In the genomic region with DNA sequence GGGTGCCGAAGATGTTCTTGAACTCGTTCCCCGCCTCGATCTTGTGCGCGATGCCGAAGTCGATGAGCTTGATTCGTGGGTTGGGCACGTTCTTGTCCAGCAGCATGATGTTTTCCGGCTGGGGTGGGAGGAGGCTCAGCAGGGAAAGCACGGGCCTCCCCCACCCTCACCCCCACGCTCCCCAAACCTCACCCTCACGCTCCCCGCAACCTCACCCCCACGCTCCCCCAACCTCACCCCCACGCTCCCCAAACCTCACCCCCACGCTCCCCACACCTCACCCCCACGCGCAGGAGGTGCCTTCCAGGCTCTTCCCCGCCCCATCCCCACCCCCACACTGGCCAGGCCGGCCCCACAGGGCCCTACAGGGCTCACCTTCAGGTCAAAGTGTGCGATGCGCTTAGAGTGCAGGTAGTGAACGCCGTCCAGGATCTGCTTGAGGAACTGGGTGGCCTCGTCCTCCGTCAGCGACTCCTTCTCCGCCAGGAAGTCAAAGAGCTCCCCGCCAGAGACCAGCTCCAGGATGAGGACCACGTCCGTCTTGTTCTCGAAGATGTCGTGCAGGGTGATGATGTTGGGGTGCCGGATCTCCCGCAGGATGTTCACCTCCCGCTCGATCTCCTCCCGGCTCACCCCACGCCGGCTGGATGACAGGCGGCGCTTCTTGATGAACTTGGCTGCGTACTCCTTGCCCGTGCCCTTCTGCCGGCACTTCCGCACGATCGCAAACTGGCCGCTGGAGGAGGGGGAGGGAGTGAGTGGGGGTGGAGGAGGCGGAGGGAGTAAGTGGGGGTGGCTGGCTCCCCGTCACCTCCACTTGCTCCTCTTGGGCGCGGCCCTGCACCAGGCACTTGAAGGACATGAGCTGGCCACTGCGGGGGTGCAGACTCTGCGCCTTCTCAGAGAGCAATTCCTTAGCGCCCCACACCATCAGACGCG, we compare ENCODE assay signal across 22 cellular contexts. TPM values are rescaled to one million over a fixed set of nuclear protein-coding genes. Genes with fewer than 3 reads are reported as not detected.
DNase-seq lines count a peak whose midpoint lies in the region; ATAC-seq and TF ChIP-seq lines count a peak whose summit lies in the region.
"Had no signal": no experiment of that assay in that cellular context is flagged by ENCODE, and none has a peak within 500 bp of the region (broad histone marks: within the 10 kb centered on the region; RNA-seq: fewer than 3 reads in every experiment).

No MANE protein-coding gene starts in this region.

- H3K79me1 ChIP-seq in trophoblast cell (ENCODE audit: low read length): peaks cover 13% of the 10 kb centered on the region

- H4K8ac ChIP-seq in trophoblast cell (ENCODE audit: low read depth, low read length): no peak overlapping the region

- no peak overlapping the region for H2BK5ac ChIP-seq in trophoblast cell (ENCODE audit: low read depth, low read length, poor library complexity)

- H3K4me3 ChIP-seq in right cardiac atrium (ENCODE audit: low read length) (no peak overlapping the region), gastroesophageal sphincter (no peak overlapping the region), trophoblast cell (ENCODE audit: low read depth, low read length) (no peak overlapping the region), uterus (no peak overlapping the region)
- H3K4me3 ChIP-seq: A549; BLaER1 treated with 17β-estradiol and CSF1 and Interleukin-3, amounts not matched to agents 10 nM and 100 nM; PC-9 had no signal

- H3K36me3 ChIP-seq in gastroesophageal sphincter (peaks cover 0 to 87% of the 10 kb centered on the region in 2 donors), trophoblast cell (ENCODE audit: control insufficient read depth in 1 of 2, insufficient read depth in 2 of 2, low read length in 2 of 2) (peaks cover 77 to 82% of the 10 kb centered on the region in 2 experiments), uterus (no peaks in the 10 kb centered on the region)

- H3K27me3 ChIP-seq in right cardiac atrium (ENCODE audit: control insufficient read depth, insufficient read depth) (no peaks in the 10 kb centered on the region), gastroesophageal sphincter (no peaks in the 10 kb centered on the region), trophoblast cell (ENCODE audit: insufficient read depth, low read length) (no peaks in the 10 kb centered on the region), uterus (no peaks in the 10 kb centered on the region)
- H3K27me3 ChIP-seq: BLaER1 treated with 17β-estradiol and CSF1 and Interleukin-3, amounts not matched to agents 10 nM and 100 nM had no signal

- H3K23ac ChIP-seq in trophoblast cell (ENCODE audit: low read length): no peak overlapping the region

- TF ChIP-seq CTCF in gastroesophageal sphincter (IDR thresholded peaks at IDR 0.05): no peak
- no peak for TF ChIP-seq CTCF in uterus (IDR thresholded peaks at IDR 0.05)
- no peak for TF ChIP-seq CTCF in GM10266 (IDR thresholded peaks at IDR 0.05; ENCODE audit: control insufficient read depth, insufficient read depth, low read depth, missing control alignments)

- no peak overlapping the region for H2AK5ac ChIP-seq in trophoblast cell (ENCODE audit: low read length)

- peak overlapping the region; percentile 4 for H2BK12ac ChIP-seq in trophoblast cell (ENCODE audit: low read length)

- no peak overlapping the region for H2AFZ ChIP-seq in trophoblast cell (ENCODE audit: insufficient read depth, low read length, poor library complexity)
- H2AFZ ChIP-seq: PC-9 had no signal

- WGBS in right cardiac atrium: 77% methylated on average over 60 of the region's 60 CpGs
- no CpG with 5 or more reads among the region's 60 CpGs for WGBS in gastroesophageal sphincter (ENCODE audit: low coverage in 1 of 2), 2 donors
- no CpG with 5 or more reads among the region's 60 CpGs for WGBS in trophoblast cell (ENCODE audit: extremely low coverage, insufficient coverage, insufficient read length)

- no peak overlapping the region for H3K9ac ChIP-seq in trophoblast cell (ENCODE audit: low read length)
- H3K9ac ChIP-seq: BLaER1 treated with 17β-estradiol and CSF1 and Interleukin-3, amounts not matched to agents 10 nM and 100 nM had no signal

- H3K9me3 ChIP-seq in right cardiac atrium (ENCODE audit: control insufficient read depth, low read length) (no peaks in the 10 kb centered on the region), gastroesophageal sphincter (no peaks in the 10 kb centered on the region), trophoblast cell (ENCODE audit: insufficient read depth, low read depth, low read length) (peaks cover 4% of the 10 kb centered on the region), uterus (no peaks in the 10 kb centered on the region)
- H3K9me3 ChIP-seq: A549; BLaER1 treated with 17β-estradiol and CSF1 and Interleukin-3, amounts not matched to agents 10 nM and 100 nM had no signal

- no peak overlapping the region for H3K14ac ChIP-seq in trophoblast cell (ENCODE audit: low read length)

- TF ChIP-seq EP300 in gastroesophageal sphincter (IDR thresholded peaks at IDR 0.05): no peak

- H4K12ac ChIP-seq in trophoblast cell (ENCODE audit: low read depth, low read length): no peak overlapping the region

- no peak overlapping the region for H3K4me2 ChIP-seq in trophoblast cell (ENCODE audit: low read length)
- H3K4me2 ChIP-seq: A549; BLaER1 treated with 17β-estradiol and CSF1 and Interleukin-3, amounts not matched to agents 10 nM and 100 nM; PC-9 had no signal

- DNase-seq in right cardiac atrium: peak in 2 of 3 donors; percentile 63 to 72
- no peak for DNase-seq in Right ventricle myocardium superior
- DNase-seq in trophoblast cell: peak; percentile 77 to 79
- no peak for DNase-seq in uterus
- DNase-seq in GM10266 (ENCODE audit: extremely low spot score): no peak
- DNase-seq in DMS79 (lab: John Stamatoyannopoulos, UW): no peak
- DNase-seq: DMS 273 treated with DMSO at 0.1 percent for 48 hours, HFFc6, IMR-90, Kasumi-1, MM.1S, NCI-H1092 treated with DMSO at 0.1 percent for 48 hours, NCI-H2081 treated with DMSO at 0.1 percent for 48 hours, NCI-H510A, NCI-H774, PC-9 had no signal

- ATAC-seq in right cardiac atrium (no peak), Right ventricle myocardium superior (ENCODE audit: poor library complexity) (no peak), gastroesophageal sphincter (no peak), HG03095 (IDR thresholded peaks at IDR 0.05; ENCODE audit: unreplicated experiment) (no peak)
- ATAC-seq: A549 had no signal

- intact Hi-C loops in right cardiac atrium (cut with DNase I) (no loop called here), Right ventricle myocardium superior (cut with DNase I) (no loop called here), uterus (cut with DNase I; ENCODE audit: low total_unique reads) (no loop called here)

- peaks cover 25% of the 10 kb centered on the region for H3K79me2 ChIP-seq in trophoblast cell (ENCODE audit: control insufficient read depth, insufficient read depth, low read length, poor library complexity)

- TF ChIP-seq POLR2A in gastroesophageal sphincter (IDR thresholded peaks at IDR 0.05): no peak
- TF ChIP-seq POLR2A in uterus (IDR thresholded peaks at IDR 0.05): no peak

- H3K4me1 ChIP-seq in right cardiac atrium (ENCODE audit: control insufficient read depth, insufficient read depth, low read length) (peaks cover 6% of the 10 kb centered on the region), gastroesophageal sphincter (peaks cover 0 to 64% (median 27%) of the 10 kb centered on the region in 3 donors), trophoblast cell (ENCODE audit: control insufficient read depth in 1 of 2, insufficient read depth in 2 of 2, low read length in 2 of 2) (peaks cover 22 to 25% of the 10 kb centered on the region in 2 experiments), uterus (peaks cover 12 to 34% of the 10 kb centered on the region in 2 donors)

- no peak overlapping the region for H2BK120ac ChIP-seq in trophoblast cell (ENCODE audit: insufficient read depth, low read length, poor library complexity)

- H4K91ac ChIP-seq in trophoblast cell (ENCODE audit: low read depth, low read length): no peak overlapping the region

- H3K27ac ChIP-seq in right cardiac atrium (ENCODE audit: low read length) (peak overlapping the region; percentile 49), gastroesophageal sphincter (peak overlapping the region in 3 of 4 donors; percentile 98 to 100 (median 99)), trophoblast cell (ENCODE audit: low read depth, low read length) (no peak overlapping the region), uterus (peak overlapping the region; percentile 62 to 94)
- H3K27ac ChIP-seq: A549; BLaER1 treated with 17β-estradiol and CSF1 and Interleukin-3, amounts not matched to agents 10 nM and 100 nM; PC-9 had no signal

- H3K4ac ChIP-seq in trophoblast cell (ENCODE audit: low read depth, low read length): peak overlapping the region; percentile 4

- peak overlapping the region; percentile 49 for H3K18ac ChIP-seq in trophoblast cell (ENCODE audit: low read length)

RNA-seq across cellular contexts. Expression of a gene that starts 6.4 kb away (rescaled TPM):
- total RNA-seq in right cardiac atrium: 100 to 1,000 TPM in 2 of 4 donors, 10 to 100 TPM in 2; 67.8 to 121 (median 93.4) TPM
- 122 TPM for polyA plus RNA-seq in right cardiac atrium
- total RNA-seq in Right ventricle myocardium superior: 70.5 TPM
- total RNA-seq in gastroesophageal sphincter: 100 to 1,000 TPM; 192 to 257 (median 235) TPM
- polyA plus RNA-seq in trophoblast cell (2013): 151 and 155 TPM in 2 replicates
- 100 to 1,000 TPM in 2 of 4 donors, 10 to 100 TPM in 1, 1 to 10 TPM in 1; 7.1 to 119 (median 91.9) TPM for total RNA-seq in uterus

RNA-seq across cellular contexts. Expression of a gene that starts 20.7 kb away (rescaled TPM):
- 1,000 to 10,000 TPM; 2,000 to 2,630 (median 2,240) TPM for total RNA-seq in right cardiac atrium
- 1,037 TPM for polyA plus RNA-seq in right cardiac atrium
- total RNA-seq in Right ventricle myocardium superior: 1,974 TPM
- 1,000 to 10,000 TPM; 2,212 to 2,463 (median 2,311) TPM for total RNA-seq in gastroesophageal sphincter
- polyA plus RNA-seq in trophoblast cell (2013): 1,711 and 1,770 TPM in 2 replicates
- total RNA-seq in uterus: 1,000 to 10,000 TPM in 2 of 4 donors, 100 to 1,000 TPM in 2; 936 to 2,469 (median 1,635) TPM

RNA-seq across cellular contexts. Expression of a gene that starts 31.7 kb away (rescaled TPM):
- total RNA-seq in right cardiac atrium: 1,000 to 10,000 TPM; 1,114 to 1,487 (median 1,236) TPM
- polyA plus RNA-seq in right cardiac atrium: 1,838 TPM
- 589 TPM for total RNA-seq in Right ventricle myocardium superior
- 1 to 10 TPM in 2 of 4 donors, under 1 TPM in 1, not detected in 1; 0.69 to 8.6 (median 7.3) TPM for total RNA-seq in gastroesophageal sphincter
- polyA plus RNA-seq in trophoblast cell (2013): 4.5 and 5.6 TPM in 2 replicates
- total RNA-seq in uterus: under 1 TPM in 1 of 4 donors, not detected in 3; 0.67 TPM
- total RNA-seq: Daoy, H4, HFFc6, IMR-90, PC-9 had no signal
- polyA plus RNA-seq: A549, IMR-90 had no signal

RNA-seq across cellular contexts. Expression of a gene that starts 43.0 kb away (rescaled TPM):
- 10 to 100 TPM; 11.9 to 13.1 (median 12.5) TPM for total RNA-seq in right cardiac atrium
- 9.6 TPM for polyA plus RNA-seq in right cardiac atrium
- 16.7 TPM for total RNA-seq in Right ventricle myocardium superior
- total RNA-seq in gastroesophageal sphincter: 10 to 100 TPM; 15.3 to 26.4 (median 16.8) TPM
- polyA plus RNA-seq in trophoblast cell (2013): 73.6 and 81.3 TPM in 2 replicates
- 10 to 100 TPM in 3 of 4 donors, 1 to 10 TPM in 1; 10.0 to 39.4 (median 23.4) TPM for total RNA-seq in uterus

Comparison
In these comparisons a context has a peak if more than half of its experiments do, and no peak if none do; other contexts are left out.
1. DNase-seq: peak in right cardiac atrium (2 of 3) and trophoblast cell (2 of 2); none in Right ventricle myocardium superior (single experiment), uterus (0 of 2), GM10266 (single experiment) and DMS79 (single experiment).
2. RNA of a gene that starts 31.7 kb away (total RNA-seq): 1,114 to 1,487 TPM in right cardiac atrium and 589 TPM in Right ventricle myocardium superior (single experiment); 0.69 to 8.6 TPM in gastroesophageal sphincter and 0.67 TPM in uterus; every median in the first group is over 10 times any median in the second.